In genomic region chrX:2928583-2929434, GRCh38 we compare ENCODE assay signal across 8 cellular contexts. TPM values are rescaled to one million over a fixed set of nuclear protein-coding genes. Genes with fewer than 3 reads are reported as not detected.
DNase-seq lines count a peak whose midpoint lies in the region; ATAC-seq and TF ChIP-seq lines count a peak whose summit lies in the region.

ARSD (minus strand) TSS chrX:2929339; CDS start chrX:2929275, 64 bp downstream.

- TF ChIP-seq CTCF in coronary artery (IDR thresholded peaks at IDR 0.05), result no peak

- H3K4me3 ChIP-seq in coronary artery, result peak within 1 kb of the TSS; percentile 91

- no peaks in the 10 kb centered on the region for H3K4me1 Mint-ChIP-seq in activated CD4-positive, alpha-beta T cell treated with anti-CD3 and anti-CD28 coated beads for 36 hours

- peak within 1 kb of the TSS; percentile 69 for H3K4me3 Mint-ChIP-seq in activated CD4-positive, alpha-beta T cell treated with anti-CD3 and anti-CD28 coated beads for 36 hours

- no peak within 1 kb of the TSS for H3K27ac Mint-ChIP-seq in activated CD4-positive, alpha-beta T cell treated with anti-CD3 and anti-CD28 coated beads for 36 hours

- intact Hi-C loops in activated CD4-positive, alpha-beta T cell treated with anti-CD3 and anti-CD28 coated beads for 36 hours (cut with DNase I, micrococcal nuclease), result no loop called here
- intact Hi-C loops in left colon (cut with DNase I, micrococcal nuclease), result no loop called here

- H3K36me3 Mint-ChIP-seq in activated CD4-positive, alpha-beta T cell treated with anti-CD3 and anti-CD28 coated beads for 36 hours (ENCODE audit: low read depth), result peaks cover 1% of the 10 kb centered on the region

- no peaks in the 10 kb centered on the region for H3K9me3 Mint-ChIP-seq in activated CD4-positive, alpha-beta T cell treated with anti-CD3 and anti-CD28 coated beads for 36 hours (ENCODE audit: low read depth)

- CTCF ChIA-PET in activated CD4-positive, alpha-beta T cell treated with anti-CD3 and anti-CD28 coated beads for 36 hours (lab: Charles Lee), result interaction anchor here (0.7 to 1.6 kb wide), 2 partner anchors 34 to 116 kb away, joined by 3 to 4 read pairs; no protein-coding TSS in a partner anchor

- H3K27ac ChIP-seq in coronary artery, result peak within 1 kb of the TSS; percentile 93 to 97

- H3K27me3 Mint-ChIP-seq in activated CD4-positive, alpha-beta T cell treated with anti-CD3 and anti-CD28 coated beads for 36 hours, result peaks cover 6% of the 10 kb centered on the region

- peak; percentile 89 for ATAC-seq in GM21515 (IDR thresholded peaks at IDR 0.05; ENCODE audit: unreplicated experiment)
- ATAC-seq in activated CD4-positive, alpha-beta T cell treated with anti-CD3 and anti-CD28 coated beads for 36 hours, result peak; percentile 78
- ATAC-seq in left colon, result peak; percentile 85

- POLR2A ChIA-PET in activated CD4-positive, alpha-beta T cell treated with anti-CD3 and anti-CD28 coated beads for 36 hours (lab: Charles Lee), result no interaction called here

- DNase-seq in D341Med (ENCODE audit: low spot score) (peak; percentile 35), HuH-7 (ENCODE audit: low spot score) (peak; percentile 63), coronary artery (ENCODE audit: low spot score) (peak; percentile 96), left colon (peak; percentile 97 to 98), GDM1 (lab: John Stamatoyannopoulos, UW) (no peak)
- peak; percentile 53 for DNase-seq in activated CD4-positive, alpha-beta T cell treated with anti-CD3 and anti-CD28 coated beads for 36 hours
- DNase-seq in stimulated activated CD4-positive, alpha-beta T cell treated with anti-CD3 and anti-CD28 coated beads, Interleukin-2, amount 100 ng/mL, for 4 hours (ENCODE audit: low read depth), result peak; percentile 0

RNA-seq across cellular contexts. Expression of gene ARSD, which starts in this region (rescaled TPM):
- total RNA-seq in activated CD4-positive, alpha-beta T cell treated with anti-CD3 and anti-CD28 coated beads for 36 hours, result 1 to 10 TPM in 1 of 2 experiments, under 1 TPM in 1; 0.95 to 1.6 TPM
- total RNA-seq in left colon, result 100 to 1,000 TPM in 1 of 2 donors, 10 to 100 TPM in 1; 93.1 to 104 TPM

Comparison
In these comparisons a context has a peak if more than half of its experiments do, and no peak if none do; other contexts are left out.
1. RNA of gene ARSD (total RNA-seq): 93.1 to 104 TPM in left colon; 0.95 to 1.6 TPM in activated CD4-positive, alpha-beta T cell treated with anti-CD3 and anti-CD28 coated beads for 36 hours; every median in the first group is over 10 times any median in the second.
2. Peak in every context shown above with its lines, with median percentiles within 50 percentile points of each other: ATAC-seq.